In the genomic region with DNA sequence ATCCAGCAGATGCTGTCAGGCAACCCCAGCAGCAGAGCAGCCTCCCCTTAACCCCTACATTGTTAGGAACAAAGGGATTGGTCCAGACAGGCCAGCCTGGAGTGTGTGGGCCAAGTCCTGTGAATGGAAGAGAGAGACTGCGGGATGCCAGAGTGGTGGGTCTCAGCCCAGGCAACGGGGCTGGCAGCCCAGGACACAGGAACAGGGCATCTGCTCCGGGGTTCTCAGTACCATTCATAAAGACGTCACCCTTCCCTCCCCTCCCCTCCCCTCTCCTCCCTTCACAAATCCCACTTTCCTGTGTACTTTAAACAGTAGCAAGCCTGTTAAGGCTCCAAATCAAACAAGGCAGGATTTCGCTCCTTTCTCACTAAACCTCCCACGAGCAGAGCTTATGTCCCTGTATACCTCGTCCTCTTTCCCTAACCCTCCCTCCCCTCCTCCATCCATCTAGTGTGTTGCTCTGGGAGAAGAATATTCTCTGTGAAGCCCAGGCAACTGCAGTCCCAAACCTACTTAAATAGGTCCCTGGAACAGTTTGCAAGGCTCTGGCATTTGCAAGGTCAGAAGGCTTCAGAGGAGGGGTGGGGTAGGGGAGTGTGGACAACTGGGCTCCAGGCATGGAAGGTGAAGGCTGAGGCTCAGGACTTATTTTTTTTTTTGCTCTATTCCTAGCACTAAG, we compare ENCODE assay signal across 22 cellular contexts. TPM values are rescaled to one million over a fixed set of nuclear protein-coding genes. Genes with fewer than 3 reads are reported as not detected.
DNase-seq lines count a peak whose midpoint lies in the region; ATAC-seq lines count a peak whose summit lies in the region.
"Had no signal": no experiment of that assay in that cellular context is flagged by ENCODE, and none has a peak within 500 bp of the region (broad histone marks: within the 10 kb centered on the region; RNA-seq: fewer than 3 reads in every experiment).

No MANE protein-coding gene starts in this region.

- peaks cover 13 to 22% of the 10 kb centered on the region in 2 donors for H3K4me1 ChIP-seq in neuronal stem cell (ENCODE audit: control insufficient read depth in 2 of 2, insufficient read depth in 1 of 2, low read depth in 1 of 2, low read length in 2 of 2)

- no peak overlapping the region for H3K4me3 ChIP-seq in neuronal stem cell (ENCODE audit: low read length in 2 of 2)
- H3K4me3 ChIP-seq: A549, BLaER1 had no signal

- H3K27ac ChIP-seq in caudate nucleus (ENCODE audit: low read depth, low read length) = peak overlapping the region; percentile 52
- H3K27ac ChIP-seq in neuronal stem cell (replicated peaks; ENCODE audit: low read length) = no peak overlapping the region
- H3K27ac ChIP-seq: A549, BLaER1 had no signal

- no peaks in the 10 kb centered on the region for H3K36me3 ChIP-seq in neuronal stem cell (replicated peaks in 1 of 2; ENCODE audit: control insufficient read depth in 2 of 2, insufficient read depth in 2 of 2, low read length in 2 of 2)
- H3K36me3 ChIP-seq: BLaER1 had no signal

- no peak overlapping the region for H3K23ac ChIP-seq in neuronal stem cell (ENCODE audit: low read depth, low read length, poor library complexity)

- H3K9me3 ChIP-seq in neuronal stem cell (replicated peaks in 1 of 2; ENCODE audit: control insufficient read depth in 2 of 2, insufficient read depth in 1 of 2, low read depth in 1 of 2, low read length in 2 of 2) = no peaks in the 10 kb centered on the region
- H3K9me3 ChIP-seq: A549, BLaER1 had no signal

- peaks cover 2% of the 10 kb centered on the region for H3K79me1 ChIP-seq in neuronal stem cell (ENCODE audit: low read depth, low read length)

- no CpG with 5 or more reads among the region's 7 CpGs for WGBS in neuronal stem cell (ENCODE audit: extremely low coverage in 2 of 2, insufficient read length in 2 of 2, insufficient replicate concordance in 1 of 2), 2 donors

- peaks cover 0 to 43% (median 0%) of the 10 kb centered on the region in 3 experiments for H3K27me3 ChIP-seq in neuronal stem cell (ENCODE audit: control insufficient read depth in 3 of 3, insufficient read depth in 3 of 3, low read depth in 1 of 3, low read length in 3 of 3)

- H3K18ac ChIP-seq in neuronal stem cell (ENCODE audit: low read length) = peak overlapping the region; percentile 1

- H2BK15ac ChIP-seq in neuronal stem cell (ENCODE audit: low read length) = no peak overlapping the region

- no peak overlapping the region for H4K8ac ChIP-seq in neuronal stem cell (ENCODE audit: low read depth, low read length)

- no peak overlapping the region for H2BK5ac ChIP-seq in neuronal stem cell (ENCODE audit: low read length)

- H4K91ac ChIP-seq in neuronal stem cell (ENCODE audit: low read depth, low read length, poor library complexity) = no peak overlapping the region

- H2AK5ac ChIP-seq in neuronal stem cell (ENCODE audit: low read depth, low read length) = no peak overlapping the region

- H2BK12ac ChIP-seq in neuronal stem cell (ENCODE audit: low read length) = no peak overlapping the region

- DNase-seq in Ammon's horn (ENCODE audit: low spot score) = peak; percentile 59
- peak in 21 of 61 donors; percentile 27 to 72 (median 50) for DNase-seq in caudate nucleus (lab: John Stamatoyannopoulos, UW)
- peak; percentile 55 for DNase-seq in globus pallidus (ENCODE audit: low spot score)
- DNase-seq in neuronal stem cell (ENCODE audit: low spot score) = no peak
- no peak for DNase-seq in SIG-M5 (lab: John Stamatoyannopoulos, UW)
- DNase-seq in AG08395 (ENCODE audit: low spot score) = no peak
- DNase-seq in HK-2 (ENCODE audit: unreplicated experiment) = no peak
- DNase-seq: CD4-positive, alpha-beta T cell; COR-L47; DMS79; Kasumi-1; NCI-H1048; NCI-H1417 treated with DMSO at 0.1 percent for 48 hours; NCI-H187 treated with DMSO at 0.1 percent for 48 hours; NCI-H2107; NCI-H226; NCI-H510A treated with DMSO at 0.1 percent for 48 hours; NCI-H774; OCI-M1 had no signal

- no peak for ATAC-seq in HG02798 (IDR thresholded peaks at IDR 0.05; ENCODE audit: poor library complexity, unreplicated experiment)
- ATAC-seq: A549 had no signal

- no peak overlapping the region for H3K4ac ChIP-seq in neuronal stem cell (ENCODE audit: low read length)

- no peak overlapping the region for H3K9ac ChIP-seq in neuronal stem cell (ENCODE audit: low read depth, low read length, poor library complexity)
- H3K9ac ChIP-seq: BLaER1 had no signal

- no peak overlapping the region for H3K14ac ChIP-seq in neuronal stem cell (ENCODE audit: low read length)

- no peak overlapping the region for H2AFZ ChIP-seq in neuronal stem cell (ENCODE audit: low read length)

- H3K4me2 ChIP-seq in neuronal stem cell (ENCODE audit: insufficient read depth, low read length, poor library complexity, severe bottlenecking) = no peak overlapping the region
- H3K4me2 ChIP-seq: A549, BLaER1 had no signal

- H2BK120ac ChIP-seq in neuronal stem cell (ENCODE audit: low read depth, low read length) = no peak overlapping the region

RNA-seq across cellular contexts. Expression of a gene that starts 4.2 kb away (rescaled TPM):
- 1.2 TPM for polyA plus RNA-seq in neuronal stem cell (2013, experiment 1 of 2)
- polyA plus RNA-seq in neuronal stem cell (2013, experiment 2 of 2) = 1.1 TPM

Comparison
In these comparisons a context has a peak if more than half of its experiments do, and no peak if none do; other contexts are left out.
1. DNase-seq: peak in Ammon's horn (single experiment) and globus pallidus (single experiment); none in neuronal stem cell (single experiment), SIG-M5 (single experiment), AG08395 (single experiment) and HK-2 (single experiment).